ENCODE assay signal across 1 cellular context in genomic region chr3:125003369-125003853, GRCh38.
A peak's percentile ranks its signal among the peaks of the same experiment; 100 is the strongest.
TF ChIP-seq lines count a peak whose summit lies in the region.

No MANE protein-coding gene starts in this region.

TF ChIP-seq in HepG2, 621 proteins besides CTCF, POLR2A, EP300 and RAD21 (continued from another document and continues in another):
- TF ChIP-seq BCL6 (CRISPR knock-in tag; IDR thresholded peaks at IDR 0.05), result peak; percentile 98
- TF ChIP-seq ARID3A (IDR thresholded peaks at IDR 0.05; ENCODE audit: low read depth, low read length), result peak; percentile 96
- TF ChIP-seq ZBTB8A (CRISPR knock-in tag; IDR thresholded peaks at IDR 0.05; ENCODE audit: borderline replicate concordance, low read depth), result no peak
- no peak for TF ChIP-seq CBX5 (CRISPR knock-in tag; IDR thresholded peaks at IDR 0.05; ENCODE audit: borderline replicate concordance)
- TF ChIP-seq PAXIP1 (CRISPR knock-in tag; conservative IDR thresholded peaks at IDR 0.05), result peak; percentile 93
- TF ChIP-seq ETV5 (CRISPR knock-in tag; IDR thresholded peaks at IDR 0.05; ENCODE audit: borderline replicate concordance), result peak; percentile 18; the same call in 1 of the 2 replicates
- TF ChIP-seq ZNF143 (CRISPR knock-in tag; IDR thresholded peaks at IDR 0.05), result no peak; the same call in 1 of the 2 replicates
- peak; percentile 84 for TF ChIP-seq ZBTB43 (CRISPR knock-in tag; conservative IDR thresholded peaks at IDR 0.05)
- peak; percentile 62 for TF ChIP-seq MED8 (CRISPR knock-in tag; IDR thresholded peaks at IDR 0.05; ENCODE audit: insufficient replicate concordance)
- peak; percentile 86 for TF ChIP-seq SKIL (CRISPR knock-in tag; IDR thresholded peaks at IDR 0.05; ENCODE audit: borderline replicate concordance)
- TF ChIP-seq NFATC3 (CRISPR knock-in tag; IDR thresholded peaks at IDR 0.05), result 0 out of 2 replicates have a peak, but pooled peaks have one; percentile 25
- no peak for TF ChIP-seq ZNF784 (CRISPR knock-in tag; IDR thresholded peaks at IDR 0.05; ENCODE audit: borderline replicate concordance)
- TF ChIP-seq IKZF4 (CRISPR knock-in tag; IDR thresholded peaks at IDR 0.05; ENCODE audit: borderline replicate concordance, low read depth, not compliant biosample characterization), result no peak
- TF ChIP-seq ZBTB26 (CRISPR knock-in tag; IDR thresholded peaks at IDR 0.05; ENCODE audit: borderline replicate concordance), result peak; percentile 87; the same call in 1 of the 2 replicates
- TF ChIP-seq POLR2G (IDR thresholded peaks at IDR 0.05; ENCODE audit: low read depth, low read length), result peak; percentile 32; the same call in 1 of the 2 replicates
- peak; percentile 69; the same call in 1 of the 2 replicates for TF ChIP-seq SAP130 (CRISPR knock-in tag; IDR thresholded peaks at IDR 0.05; ENCODE audit: low read depth)
- TF ChIP-seq ZNF646 (CRISPR knock-in tag; IDR thresholded peaks at IDR 0.05), result no peak
- no peak for TF ChIP-seq TIGD3 (CRISPR knock-in tag; IDR thresholded peaks at IDR 0.05; ENCODE audit: borderline replicate concordance)
- TF ChIP-seq ZNF644 (CRISPR knock-in tag; IDR thresholded peaks at IDR 0.05; ENCODE audit: low read depth), result peak; percentile 76
- TF ChIP-seq HOXA5 (CRISPR knock-in tag; IDR thresholded peaks at IDR 0.05), result peak; percentile 99
- peak; percentile 97 for TF ChIP-seq RXRA (CRISPR knock-in tag; IDR thresholded peaks at IDR 0.05)
- no peak for TF ChIP-seq CCAR2 (optimal IDR thresholded peaks at IDR 0.05; ENCODE audit: low read depth, low read length)
- TF ChIP-seq ZNF7 (CRISPR knock-in tag; IDR thresholded peaks at IDR 0.05), result no peak
- TF ChIP-seq ZNF609 (CRISPR knock-in tag; IDR thresholded peaks at IDR 0.05; ENCODE audit: borderline replicate concordance), result peak; percentile 91
- peak; percentile 73 for TF ChIP-seq ZGPAT (CRISPR knock-in tag; IDR thresholded peaks at IDR 0.05)
